In genomic region chr19:38571682-38572081, GRCh38 we compare ENCODE assay signal across 19 cellular contexts. TPM values are rescaled to one million over a fixed set of nuclear protein-coding genes. Genes with fewer than 3 reads are reported as not detected.
DNase-seq lines count a peak whose midpoint lies in the region; ATAC-seq, FAIRE-seq and TF ChIP-seq lines count a peak whose summit lies in the region.
"Had no signal": no experiment of that assay in that cellular context is flagged by ENCODE, and none has a peak within 500 bp of the region (broad histone marks: within the 10 kb centered on the region; RNA-seq: fewer than 3 reads in every experiment).

No MANE protein-coding gene starts in this region.

- H3K27me3 ChIP-seq in HCT116 (ENCODE audit: insufficient read depth, low read length), result no peaks in the 10 kb centered on the region
- no peaks in the 10 kb centered on the region for H3K27me3 ChIP-seq in neuronal stem cell (ENCODE audit: control insufficient read depth in 3 of 3, insufficient read depth in 3 of 3, low read depth in 1 of 3, low read length in 3 of 3)

- H3K27ac ChIP-seq in HCT116 (ENCODE audit: low read depth, low read length), result no peak overlapping the region
- no peak overlapping the region for H3K27ac ChIP-seq in neuronal stem cell (replicated peaks; ENCODE audit: low read length)
- H3K27ac ChIP-seq in kidney (ENCODE audit: low read depth in 2 of 2, low read length in 2 of 2), result no peak overlapping the region

- H2BK5ac ChIP-seq in neuronal stem cell (ENCODE audit: low read length), result no peak overlapping the region

- no peak overlapping the region for H4K91ac ChIP-seq in neuronal stem cell (ENCODE audit: low read depth, low read length, poor library complexity)

- H3K79me1 ChIP-seq in neuronal stem cell (ENCODE audit: low read depth, low read length), result no peaks in the 10 kb centered on the region

- H3K4me3 ChIP-seq in GM12865 (ENCODE audit: low read depth, low read length) (no peak overlapping the region), HCT116 (replicated peaks in 1 of 2; ENCODE audit: low read depth in 1 of 2, low read length in 2 of 2) (no peak overlapping the region), neuronal stem cell (ENCODE audit: low read length in 2 of 2) (no peak overlapping the region), kidney (ENCODE audit: low read length in 2 of 2) (no peak overlapping the region)

- H3K4me2 ChIP-seq in HCT116 (ENCODE audit: low read length), result no peak overlapping the region
- H3K4me2 ChIP-seq in neuronal stem cell (ENCODE audit: insufficient read depth, low read length, poor library complexity, severe bottlenecking), result no peak overlapping the region

- no peaks in the 10 kb centered on the region for H3K4me1 Mint-ChIP-seq in WTC11

- no peaks in the 10 kb centered on the region for H3K36me3 Mint-ChIP-seq in WTC11
- H3K36me3 Mint-ChIP-seq: CD14-positive monocyte; CD8-positive, alpha-beta T cell; IgD-negative memory B cell had no signal

- H3K9me3 ChIP-seq in HCT116 (ENCODE audit: control insufficient read depth in 1 of 2, insufficient read depth in 1 of 2, low read depth in 1 of 2, low read length in 2 of 2) (no peaks in the 10 kb centered on the region), neuronal stem cell (replicated peaks in 1 of 2; ENCODE audit: control insufficient read depth in 2 of 2, insufficient read depth in 1 of 2, low read depth in 1 of 2, low read length in 2 of 2) (no peaks in the 10 kb centered on the region), kidney (ENCODE audit: control insufficient read depth in 1 of 2, low read length in 2 of 2) (no peaks in the 10 kb centered on the region)

- no peaks in the 10 kb centered on the region for H3K27me3 Mint-ChIP-seq in WTC11 (ENCODE audit: low read depth)
- H3K27me3 Mint-ChIP-seq: IgD-negative memory B cell had no signal

- no TSS peak for BruUV-seq in HCT116 (replicated peaks; lab: Mats Ljungman, UMichigan)

- POLR2A ChIA-PET in HCT116 (lab: Charles Lee), result interaction anchor here (0.8 kb wide), 1 partner anchor 28 kb away, joined by 3 read pairs; no protein-coding TSS in a partner anchor
- POLR2A ChIA-PET in WTC11 (lab: Charles Lee), result no interaction called here

- H3K9me2 ChIP-seq in HCT116 (ENCODE audit: insufficient read depth), result no peaks in the 10 kb centered on the region

- no peak overlapping the region for H2AFZ ChIP-seq in HCT116 (ENCODE audit: low read depth, low read length, poor library complexity, severe bottlenecking)
- H2AFZ ChIP-seq in neuronal stem cell (ENCODE audit: low read length), result no peak overlapping the region

- H3K23ac ChIP-seq in neuronal stem cell (ENCODE audit: low read depth, low read length, poor library complexity), result peak overlapping the region; percentile 5

- no peak overlapping the region for H2BK120ac ChIP-seq in neuronal stem cell (ENCODE audit: low read depth, low read length)

- H3K9me3 Mint-ChIP-seq in WTC11, result no peaks in the 10 kb centered on the region
- H3K9me3 Mint-ChIP-seq: CD14-positive monocyte; CD8-positive, alpha-beta T cell; IgD-negative memory B cell had no signal

- H3K18ac ChIP-seq in neuronal stem cell (ENCODE audit: low read length), result no peak overlapping the region

- H4K8ac ChIP-seq in neuronal stem cell (ENCODE audit: low read depth, low read length), result no peak overlapping the region

- H2AK5ac ChIP-seq in neuronal stem cell (ENCODE audit: low read depth, low read length), result no peak overlapping the region

- no peak overlapping the region for H3K9ac ChIP-seq in HCT116 (ENCODE audit: low read length)
- H3K9ac ChIP-seq in neuronal stem cell (ENCODE audit: low read depth, low read length, poor library complexity), result no peak overlapping the region
- H3K9ac ChIP-seq in kidney (ENCODE audit: low read length in 2 of 2), result no peak overlapping the region

- TF ChIP-seq POLR2A in HCT116 (IDR thresholded peaks at IDR 0.05; ENCODE audit: borderline replicate concordance, extremely low read depth, insufficient read depth, insufficient read length), result no peak

- peak; percentile 45; the same call in 1 of the 2 replicates for ATAC-seq in HCT116
- peak; percentile 32; the same call in 1 of the 2 replicates for ATAC-seq in WTC11
- ATAC-seq in HG02973 (IDR thresholded peaks at IDR 0.05; ENCODE audit: unreplicated experiment), result no peak
- ATAC-seq: CD8-positive, alpha-beta T cell had no signal

- H3K36me3 ChIP-seq in HCT116 (ENCODE audit: control insufficient read depth in 1 of 2, insufficient read depth in 2 of 2, low read length in 2 of 2) (no peaks in the 10 kb centered on the region), neuronal stem cell (replicated peaks in 1 of 2; ENCODE audit: control insufficient read depth in 2 of 2, insufficient read depth in 2 of 2, low read length in 2 of 2) (no peaks in the 10 kb centered on the region), kidney (ENCODE audit: control insufficient read depth in 1 of 2, insufficient read depth in 2 of 2, low read length in 2 of 2) (no peaks in the 10 kb centered on the region)

- no peak overlapping the region for H3K4me3 Mint-ChIP-seq in WTC11
- H3K4me3 Mint-ChIP-seq: CD14-positive monocyte; CD8-positive, alpha-beta T cell had no signal

- H2BK12ac ChIP-seq in neuronal stem cell (ENCODE audit: low read length), result no peak overlapping the region

- TF ChIP-seq CTCF in GM12865 (IDR thresholded peaks at IDR 0.05; ENCODE audit: insufficient read depth, low read depth, low read length, missing control alignments), result peak; percentile 3
- no peak for TF ChIP-seq CTCF in HCT116 (IDR thresholded peaks at IDR 0.05 in 2 of 3, conservative IDR thresholded peaks at IDR 0.05 in 1 of 3; ENCODE audit: borderline replicate concordance in 1 of 3, insufficient read depth in 1 of 3, low read depth in 2 of 3, low read length in 2 of 3)
- no peak for TF ChIP-seq CTCF in WTC11 (IDR thresholded peaks at IDR 0.05)
- TF ChIP-seq CTCF in kidney (IDR thresholded peaks at IDR 0.05; ENCODE audit: borderline replicate concordance, extremely low read depth, insufficient read depth), result no peak

- WGBS in neuronal stem cell (ENCODE audit: extremely low coverage in 2 of 2, insufficient read length in 2 of 2, insufficient replicate concordance in 1 of 2), 2 donors, result no CpG with 5 or more reads among the region's 2 CpGs

- no peak for FAIRE-seq in kidney (lab: Jason Lieb, UNC)
- FAIRE-seq: A204.1, D721Med, G401.6, GM18507 had no signal

- CTCF ChIA-PET in HCT116 (lab: Charles Lee), result no interaction called here
- CTCF ChIA-PET in WTC11 (lab: Charles Lee), result interaction anchor here (0.5 kb wide), 1 partner anchor 154 kb away, joined by 4 read pairs; no protein-coding TSS in a partner anchor

- intact Hi-C loops in HCT116 (cut with micrococcal nuclease) (no loop called here), kidney (cut with DNase I) (no loop called here)

- no peak for TF ChIP-seq RAD21 in HCT116 (IDR thresholded peaks at IDR 0.05; ENCODE audit: low read depth)

- no peaks in the 10 kb centered on the region for H4K20me1 ChIP-seq in HCT116 (ENCODE audit: insufficient read depth)

- no peak overlapping the region for H2BK15ac ChIP-seq in neuronal stem cell (ENCODE audit: low read length)

- RAD21 ChIA-PET in HCT116 (lab: Charles Lee; ENCODE audit: low non-redundant PET in 1 of 2, low total read pairs in 2 of 2, uncharacterized antibody in 2 of 2, unreplicated experiment in 2 of 2), result no interaction called here

- DNase-seq in GM12865 (ENCODE audit: low read depth) (no peak), HCT116 (ENCODE audit: low read depth, low spot score) (no peak), WTC11 (ENCODE audit: low spot score) (no peak), neuronal stem cell (ENCODE audit: low spot score) (no peak), kidney (no peak), KG1 (lab: John Stamatoyannopoulos, UW) (no peak)
- DNase-seq: CD8-positive, alpha-beta T cell; COR-L47; DMS153; DMS79 treated with DMSO at 0.1 percent for 48 hours; EL; HCEC 1CT had no signal

- H3K4ac ChIP-seq in neuronal stem cell (ENCODE audit: low read length), result no peak overlapping the region

- H3K4me1 ChIP-seq in HCT116 (ENCODE audit: control insufficient read depth in 1 of 2, insufficient read depth in 2 of 2, low read length in 2 of 2) (0 out of 4 replicates have a peak, but pooled peaks cover 0 to 3% of the 10 kb centered on the region in 2 experiments), neuronal stem cell (ENCODE audit: control insufficient read depth in 2 of 2, insufficient read depth in 1 of 2, low read depth in 1 of 2, low read length in 2 of 2) (no peaks in the 10 kb centered on the region), kidney (ENCODE audit: control insufficient read depth in 1 of 2, insufficient read depth in 1 of 2, low read depth in 1 of 2, low read length in 2 of 2) (no peaks in the 10 kb centered on the region)

- H3K79me2 ChIP-seq in HCT116 (ENCODE audit: insufficient read depth, low read length), result no peaks in the 10 kb centered on the region

- H3K14ac ChIP-seq in neuronal stem cell (ENCODE audit: low read length), result no peak overlapping the region

- no peak overlapping the region for H3K27ac Mint-ChIP-seq in WTC11
- H3K27ac Mint-ChIP-seq: CD8-positive, alpha-beta T cell; IgD-negative memory B cell had no signal

TF ChIP-seq in HCT116, 20 proteins besides CTCF, POLR2A, EP300 and RAD21 (continues in another document):
- TF ChIP-seq, protein P1, sequence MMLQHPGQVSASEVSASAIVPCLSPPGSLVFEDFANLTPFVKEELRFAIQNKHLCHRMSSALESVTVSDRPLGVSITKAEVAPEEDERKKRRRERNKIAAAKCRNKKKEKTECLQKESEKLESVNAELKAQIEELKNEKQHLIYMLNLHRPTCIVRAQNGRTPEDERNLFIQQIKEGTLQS (IDR thresholded peaks at IDR 0.05), result no peak
- TF ChIP-seq ZNF274 (IDR thresholded peaks at IDR 0.05; ENCODE audit: low read depth, low read length), result no peak
- no peak for TF ChIP-seq FOSL1 (IDR thresholded peaks at IDR 0.05; ENCODE audit: low read depth)
- no peak for TF ChIP-seq ELF1 (IDR thresholded peaks at IDR 0.05; ENCODE audit: borderline replicate concordance, low read depth)

TF ChIP-seq in WTC11, 78 proteins besides CTCF, POLR2A, EP300 and RAD21 (continues in another document):
- TF ChIP-seq, protein P1 (CRISPR knock-in tag; conservative IDR thresholded peaks at IDR 0.05), result no peak
- TF ChIP-seq ETV6 (CRISPR knock-in tag; IDR thresholded peaks at IDR 0.05) (no peak), ZNF671 (CRISPR knock-in tag; IDR thresholded peaks at IDR 0.05) (no peak)

RNA-seq across cellular contexts. Expression of gene MAP4K1, which starts 46.1 kb away (rescaled TPM):
- total RNA-seq in HCT116 (2021; ENCODE audit: unreplicated experiment), result 9.1 TPM
- 2.1 and 2.2 TPM in 2 replicates for polyA plus RNA-seq in HCT116 (2012)
- total RNA-seq in WTC11 (2021), result 14.0 to 25.0 TPM (median 24.5 TPM) in 3 replicates
- 3.0 TPM for polyA plus RNA-seq in neuronal stem cell (2013, experiment 1 of 2)
- 3.5 TPM for polyA plus RNA-seq in neuronal stem cell (2013, experiment 2 of 2)
- total RNA-seq in kidney, result 17.7 TPM
- 3.9 TPM for polyA plus RNA-seq in kidney (ENCODE audit: insufficient read depth, low read depth, low replicate concordance)

RNA-seq across cellular contexts. Expression of gene EIF3K, which starts 47.3 kb away (rescaled TPM):
- total RNA-seq in HCT116 (2021; ENCODE audit: unreplicated experiment) (313 TPM), WTC11 (2021) (389 to 416 TPM (median 410 TPM) in 3 replicates), kidney (259 TPM)
- 474 and 485 TPM in 2 replicates for polyA plus RNA-seq in HCT116 (2012)
- polyA plus RNA-seq in neuronal stem cell (2013, experiment 1 of 2), result 218 TPM
- 210 TPM for polyA plus RNA-seq in neuronal stem cell (2013, experiment 2 of 2)
- 723 TPM for polyA plus RNA-seq in kidney (ENCODE audit: insufficient read depth, low read depth, low replicate concordance)
